ENCODE assay signal across 23 cellular contexts in genomic region chr2:25494626-25495025, GRCh38.
A peak's percentile ranks its signal among the peaks of the same experiment; 100 is the strongest.
DNase-seq lines count a peak whose midpoint lies in the region; TF ChIP-seq lines count a peak whose summit lies in the region.
"Had no signal": no experiment of that assay in that cellular context is flagged by ENCODE, and none has a peak within 500 bp of the region (broad histone marks: within the 10 kb centered on the region; RNA-seq: fewer than 3 reads in every experiment).

No MANE protein-coding gene starts in this region.

- H3K27me3 ChIP-seq in HUES48 (ENCODE audit: control insufficient read depth, insufficient read depth, low read length) (no peaks in the 10 kb centered on the region), mesenchymal stem cell (ENCODE audit: control insufficient read depth in 1 of 2, insufficient read depth in 1 of 2, low read length in 2 of 2) (no peaks in the 10 kb centered on the region), BE2C (no peaks in the 10 kb centered on the region), breast epithelium (no peaks in the 10 kb centered on the region)
- H3K27me3 ChIP-seq: BLaER1 treated with 17β-estradiol and CSF1 and Interleukin-3, amounts not matched to agents 10 nM and 100 nM; gastrocnemius medialis had no signal

- no peaks in the 10 kb centered on the region for H3K36me3 ChIP-seq in HUES48 (ENCODE audit: control insufficient read depth, insufficient read depth, low read length)
- no peaks in the 10 kb centered on the region for H3K36me3 ChIP-seq in mesenchymal stem cell (ENCODE audit: control insufficient read depth in 1 of 2, insufficient read depth in 2 of 2, low read depth in 1 of 2, low read length in 2 of 2)
- H3K36me3 ChIP-seq in BE2C, result no peaks in the 10 kb centered on the region
- no peaks in the 10 kb centered on the region for H3K36me3 ChIP-seq in breast epithelium
- H3K36me3 ChIP-seq: gastrocnemius medialis had no signal

- H4K8ac ChIP-seq in mesenchymal stem cell (ENCODE audit: low read length), result no peak overlapping the region

- peak overlapping the region; percentile 65 for H3K27ac ChIP-seq in HUES48 (ENCODE audit: low read depth, low read length)
- peak overlapping the region; percentile 91 for H3K27ac ChIP-seq in mesenchymal stem cell (ENCODE audit: low read length, poor library complexity, severe bottlenecking)
- no peak overlapping the region for H3K27ac ChIP-seq in breast epithelium
- H3K27ac ChIP-seq: BLaER1 treated with 17β-estradiol and CSF1 and Interleukin-3, amounts not matched to agents 10 nM and 100 nM; gastrocnemius medialis had no signal

- no peak overlapping the region for H2BK12ac ChIP-seq in mesenchymal stem cell (ENCODE audit: low read length in 2 of 2)

- no peaks in the 10 kb centered on the region for H3K79me1 ChIP-seq in mesenchymal stem cell (replicated peaks; ENCODE audit: low read length, poor library complexity, severe bottlenecking)

- H4K91ac ChIP-seq in mesenchymal stem cell (ENCODE audit: low read length), result no peak overlapping the region

- H2BK120ac ChIP-seq in mesenchymal stem cell (ENCODE audit: low read depth, low read length), result no peak overlapping the region

- peak overlapping the region in 1 of 2 experiments; percentile 34 for H3K18ac ChIP-seq in mesenchymal stem cell (ENCODE audit: low read depth in 1 of 2, low read length in 2 of 2)

- no peak overlapping the region for H2BK15ac ChIP-seq in mesenchymal stem cell (ENCODE audit: low read depth, poor library complexity, severe bottlenecking)

- H2BK5ac ChIP-seq in mesenchymal stem cell (ENCODE audit: low read depth, low read length, poor library complexity, severe bottlenecking), result no peak overlapping the region

- H3K4me3 ChIP-seq in HUES48 (ENCODE audit: low read depth, low read length), result no peak overlapping the region
- H3K4me3 ChIP-seq in mesenchymal stem cell (ENCODE audit: insufficient read depth in 1 of 2, low read depth in 1 of 2, low read length in 2 of 2), result no peak overlapping the region
- H3K4me3 ChIP-seq in BE2C (ENCODE audit: low read depth, low read length), result no peak overlapping the region
- H3K4me3 ChIP-seq in breast epithelium, result no peak overlapping the region
- H3K4me3 ChIP-seq: BLaER1 treated with 17β-estradiol and CSF1 and Interleukin-3, amounts not matched to agents 10 nM and 100 nM; gastrocnemius medialis; K562 had no signal

- H3K4ac ChIP-seq in mesenchymal stem cell (ENCODE audit: low read depth in 1 of 2, low read length in 2 of 2), result no peak overlapping the region

- no peak overlapping the region for H3K23ac ChIP-seq in mesenchymal stem cell (ENCODE audit: low read length in 2 of 2)

- TF ChIP-seq CTCF in BE2C (IDR thresholded peaks at IDR 0.05; ENCODE audit: low read depth, low read length), result no peak
- TF ChIP-seq CTCF in breast epithelium (IDR thresholded peaks at IDR 0.05), result no peak

- H3K4me1 ChIP-seq in HUES48 (ENCODE audit: control insufficient read depth, insufficient read depth, low read length) (peaks cover 6% of the 10 kb centered on the region; the same call in 1 of the 2 replicates), mesenchymal stem cell (ENCODE audit: control insufficient read depth, insufficient read depth, low read depth, low read length) (peaks cover 9% of the 10 kb centered on the region), BE2C (no peaks in the 10 kb centered on the region), breast epithelium (no peaks in the 10 kb centered on the region)

- no CpG with 5 or more reads among the region's 2 CpGs for WGBS in mesenchymal stem cell

- DNase-seq in dedifferentiated amniotic fluid mesenchymal stem cell (ENCODE audit: extremely low spot score), result peak; percentile 51
- DNase-seq in mesenchymal stem cell, result no peak
- no peak for DNase-seq in NCI-H187 treated with DMSO at 0.1 percent for 48 hours (lab: John Stamatoyannopoulos, UW)
- no peak for DNase-seq in BE2C
- no peak for DNase-seq in breast epithelium (ENCODE audit: low spot score in 2 of 2)
- no peak for DNase-seq in AG08396 (ENCODE audit: low spot score)
- DNase-seq: activated CD4-positive, alpha-beta T cell treated with anti-CD3 and anti-CD28 coated beads for 48 hours; activated CD8-positive, alpha-beta memory T cell treated with anti-CD3 and anti-CD28 coated beads, Interleukin-2, amount 10 ng/mL, durations not matched to agents 7 days and 5 days; gastrocnemius medialis; hypothalamus; mammary epithelial cell; natural killer cell; NCI-H1694; NCI-H82; OCI-M1; posterior cingulate gyrus; Right ventricle myocardium superior; stimulated activated CD4-positive, alpha-beta T cell treated with anti-CD3 and anti-CD28 coated beads, Interleukin-2, amount 100 ng/mL, for 48 hours; T-cell; trophoblast cell had no signal

- H3K14ac ChIP-seq in mesenchymal stem cell (ENCODE audit: low read length in 2 of 2), result no peak overlapping the region

- no peak overlapping the region for H3K4me2 ChIP-seq in mesenchymal stem cell (ENCODE audit: low read length, poor library complexity, severe bottlenecking)
- H3K4me2 ChIP-seq: BLaER1 treated with 17β-estradiol and CSF1 and Interleukin-3, amounts not matched to agents 10 nM and 100 nM had no signal

- intact Hi-C loops in breast epithelium (cut with DNase I; ENCODE audit: low total_unique reads), result no loop called here

- no peak overlapping the region for H2AFZ ChIP-seq in mesenchymal stem cell (ENCODE audit: low read depth, low read length)

- H3K9me3 ChIP-seq in HUES48 (ENCODE audit: control insufficient read depth, insufficient read depth, low read length) (no peaks in the 10 kb centered on the region), mesenchymal stem cell (ENCODE audit: control insufficient read depth, low read length) (no peaks in the 10 kb centered on the region), BE2C (no peaks in the 10 kb centered on the region), breast epithelium (no peaks in the 10 kb centered on the region)
- H3K9me3 ChIP-seq: BLaER1 treated with 17β-estradiol and CSF1 and Interleukin-3, amounts not matched to agents 10 nM and 100 nM; gastrocnemius medialis had no signal

- no peak overlapping the region for H2AK5ac ChIP-seq in mesenchymal stem cell (ENCODE audit: low read length, severe bottlenecking)

- H3K9ac ChIP-seq in HUES48 (ENCODE audit: low read depth, low read length), result no peak overlapping the region
- H3K9ac ChIP-seq in mesenchymal stem cell (ENCODE audit: low read length), result no peak overlapping the region
- H3K9ac ChIP-seq: BLaER1 treated with 17β-estradiol and CSF1 and Interleukin-3, amounts not matched to agents 10 nM and 100 nM had no signal

- TF ChIP-seq POLR2A in breast epithelium (IDR thresholded peaks at IDR 0.05), result no peak

Comparison
In these comparisons a context has a peak if more than half of its experiments do, and no peak if none do; other contexts are left out.
1. H3K27ac ChIP-seq: peak in HUES48 (single experiment) and mesenchymal stem cell (single experiment); none in breast epithelium (0 of 2).